1 cellular context compared by ENCODE assay signal in the genomic region with DNA sequence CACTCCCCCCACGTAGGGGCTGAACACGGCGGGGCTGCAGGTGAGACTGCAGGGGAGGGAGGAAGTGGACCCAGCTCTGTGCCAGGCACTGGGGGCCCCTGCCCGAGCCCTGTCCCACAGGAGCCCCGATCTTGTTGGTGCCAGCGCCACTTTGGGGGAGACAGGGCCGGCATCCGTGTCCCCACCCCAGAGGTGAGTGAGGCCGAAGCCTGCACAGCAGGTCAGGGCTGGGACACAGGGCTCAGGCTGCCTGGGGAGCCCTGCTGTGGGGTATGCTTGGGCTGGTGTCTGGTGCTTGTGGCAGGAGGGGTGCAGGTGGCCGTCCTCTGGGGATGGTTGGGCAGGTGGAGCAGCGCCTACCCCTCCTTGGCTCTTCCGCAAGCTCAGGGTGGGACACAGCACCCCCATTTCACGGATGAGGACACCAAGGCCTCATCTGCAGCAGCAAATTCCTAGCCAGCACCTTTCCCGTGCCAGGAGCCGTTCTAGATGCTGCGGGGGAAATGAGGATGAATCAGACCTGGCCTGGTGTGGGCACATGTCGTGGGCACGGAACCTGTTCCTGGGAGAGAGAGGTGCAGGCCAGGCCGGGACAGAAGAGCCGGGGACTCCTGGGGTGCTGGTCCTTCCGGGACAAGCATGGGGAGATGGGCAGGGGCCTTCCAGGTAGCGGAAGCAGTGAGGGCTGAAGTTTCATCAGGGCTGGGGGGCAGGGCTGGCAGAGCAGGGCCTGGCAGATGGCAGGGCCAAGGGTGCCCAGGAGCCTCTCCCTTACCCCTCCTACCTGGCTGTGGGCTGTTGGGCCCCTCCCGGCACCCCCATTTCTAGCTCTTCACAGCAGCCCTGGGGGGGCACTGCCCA.
TF ChIP-seq lines count a peak whose summit lies in the region.

No MANE protein-coding gene starts in this region.

TF ChIP-seq in A549, 52 proteins besides CTCF, POLR2A, EP300 and RAD21:
- TF ChIP-seq MAX (IDR thresholded peaks at IDR 0.05) (no peak), FOSB (CRISPR knock-in tag; IDR thresholded peaks at IDR 0.05) (no peak), SREBF2 (IDR thresholded peaks at IDR 0.05) (no peak), ZSCAN20 (CRISPR knock-in tag; IDR thresholded peaks at IDR 0.05) (no peak), KDM1A (IDR thresholded peaks at IDR 0.05; ENCODE audit: low read depth) (no peak), BHLHE40 (IDR thresholded peaks at IDR 0.05; ENCODE audit: low read depth, low read length) (no peak), RCOR1 (IDR thresholded peaks at IDR 0.05; ENCODE audit: low read depth, low read length) (no peak), HEYL (CRISPR knock-in tag; IDR thresholded peaks at IDR 0.05) (no peak), MAZ (IDR thresholded peaks at IDR 0.05; ENCODE audit: borderline replicate concordance, low read depth, low read length) (no peak), PHF8 (IDR thresholded peaks at IDR 0.05; ENCODE audit: borderline replicate concordance, low read depth) (no peak), EHF (CRISPR knock-in tag; IDR thresholded peaks at IDR 0.05) (no peak), HES2 (IDR thresholded peaks at IDR 0.05) (no peak), CHD2 (IDR thresholded peaks at IDR 0.05; ENCODE audit: low read length, partially characterized antibody) (no peak), MAFK (IDR thresholded peaks at IDR 0.05; ENCODE audit: partially characterized antibody) (no peak), NFE2L2 (conservative IDR thresholded peaks at IDR 0.05; ENCODE audit: low read length) (no peak), RARB (CRISPR knock-in tag; IDR thresholded peaks at IDR 0.05) (no peak), ZC3H11A (IDR thresholded peaks at IDR 0.05) (no peak)
- TF ChIP-seq, protein P1, sequence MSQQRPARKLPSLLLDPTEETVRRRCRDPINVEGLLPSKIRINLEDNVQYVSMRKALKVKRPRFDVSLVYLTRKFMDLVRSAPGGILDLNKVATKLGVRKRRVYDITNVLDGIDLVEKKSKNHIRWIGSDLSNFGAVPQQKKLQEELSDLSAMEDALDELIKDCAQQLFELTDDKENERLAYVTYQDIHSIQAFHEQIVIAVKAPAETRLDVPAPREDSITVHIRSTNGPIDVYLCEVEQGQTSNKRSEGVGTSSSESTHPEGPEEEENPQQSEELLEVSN (IDR thresholded peaks at IDR 0.05; ENCODE audit: borderline replicate concordance, low read depth): no peak
